In genomic region chr1:186188004-186188539, GRCh38 we compare ENCODE assay signal across 8 cellular contexts.
DNase-seq lines count a peak whose midpoint lies in the region; ATAC-seq, FAIRE-seq and TF ChIP-seq lines count a peak whose summit lies in the region.

No MANE protein-coding gene starts in this region.

- ATAC-seq in HG02588 (IDR thresholded peaks at IDR 0.05; ENCODE audit: unreplicated experiment) (peak; percentile 23), SK-N-SH treated with all-trans-retinoic acid at 6 μM for 48 hours (peak; percentile 83)

- peak overlapping the region; percentile 74 for H2AFZ ChIP-seq in keratinocyte (ENCODE audit: control insufficient read depth, low read length)

- H3K27ac ChIP-seq in keratinocyte (ENCODE audit: control insufficient read depth, insufficient read depth, low read length): peak overlapping the region; percentile 99

- H3K4me3 ChIP-seq in keratinocyte (ENCODE audit: control insufficient read depth in 2 of 3, extremely low read depth in 1 of 3, insufficient read depth in 2 of 3, low read depth in 1 of 3, low read length in 3 of 3) (peak overlapping the region in 2 of 3 experiments; percentile 56 to 57), HAP-1 (no peak overlapping the region)

- TF ChIP-seq CTCF in keratinocyte (optimal IDR thresholded peaks at IDR 0.05 in 1 of 3, IDR thresholded peaks at IDR 0.05 in 1 of 3, conservative IDR thresholded peaks at IDR 0.05 in 1 of 3; ENCODE audit: extremely low read depth in 1 of 3, insufficient read depth in 2 of 3, low read length in 3 of 3): no peak

- H4K20me1 ChIP-seq in keratinocyte (ENCODE audit: control insufficient read depth, extremely low read depth, insufficient read depth, low read length): no peaks in the 10 kb centered on the region

- peak overlapping the region; percentile 89 for H3K4me2 ChIP-seq in keratinocyte (ENCODE audit: control insufficient read depth, extremely low read depth, insufficient read depth, low read depth, low read length)

- H3K9ac ChIP-seq in keratinocyte (ENCODE audit: control insufficient read depth, extremely low read depth, insufficient read depth, low read length): peak overlapping the region; percentile 71

- H3K4me1 ChIP-seq in keratinocyte (ENCODE audit: control insufficient read depth, extremely low read depth, insufficient read depth, low read length) (peaks cover 50% of the 10 kb centered on the region), HAP-1 (no peaks in the 10 kb centered on the region)

- H3K36me3 ChIP-seq in keratinocyte (ENCODE audit: control insufficient read depth in 2 of 2, extremely low read depth in 1 of 2, insufficient read depth in 2 of 2, low read length in 2 of 2) (no peaks in the 10 kb centered on the region), HAP-1 (replicated peaks) (no peaks in the 10 kb centered on the region)

- in situ Hi-C loops in HAP-1 (cut with MboI; ENCODE audit: low sequenced_read_pairs): no loop called here

- H3K27me3 ChIP-seq in keratinocyte (ENCODE audit: control insufficient read depth, extremely low read depth, insufficient read depth, low read length): no peaks in the 10 kb centered on the region
- H3K27me3 ChIP-seq in HAP-1 (ENCODE audit: low read depth): no peaks in the 10 kb centered on the region; the same call in 1 of the 2 replicates

- H3K9me1 ChIP-seq in keratinocyte (ENCODE audit: control insufficient read depth, extremely low read depth, insufficient read depth, low read length): no peaks in the 10 kb centered on the region

- dilution Hi-C loops in keratinocyte (cut with MboI; ENCODE audit: extremely low pct_ligation_motif_present, low sequenced_read_pairs): no loop called here

- DNase-seq in GM04504 (ENCODE audit: low read depth): peak; percentile 62
- DNase-seq in keratinocyte (ENCODE audit: low read depth, low spot score): peak; percentile 80
- DNase-seq in NCI-H1105 (lab: John Stamatoyannopoulos, UW): no peak
- no peak for DNase-seq in HAP-1 (ENCODE audit: low spot score in 2 of 2)
- no peak for DNase-seq in medulla oblongata (ENCODE audit: extremely low spot score)
- DNase-seq in NCI-H345 treated with DMSO at 0.1 percent for 48 hours (lab: John Stamatoyannopoulos, UW; ENCODE audit: unreplicated experiment): no peak

- peak; percentile 98 for FAIRE-seq in keratinocyte (lab: Jason Lieb, UNC)

- H3K9me3 ChIP-seq in keratinocyte (ENCODE audit: control insufficient read depth, low read depth, low read length): no peaks in the 10 kb centered on the region
- no peaks in the 10 kb centered on the region for H3K9me3 ChIP-seq in HAP-1

- H3K79me2 ChIP-seq in keratinocyte (ENCODE audit: control insufficient read depth, insufficient read depth, low read length): no peaks in the 10 kb centered on the region

TF ChIP-seq in SK-N-SH treated with all-trans-retinoic acid at 6 μM for 48 hours, 23 proteins besides CTCF, POLR2A, EP300 and RAD21:
- TF ChIP-seq ZC3H10 (CRISPR knock-in tag; IDR thresholded peaks at IDR 0.05) (0 out of 2 replicates have a peak, but pooled peaks have one; percentile 5), CSRNP3 (CRISPR knock-in tag; IDR thresholded peaks at IDR 0.05) (no peak)
TF ChIP-seq in SK-N-SH treated with all-trans-retinoic acid at 6 μM for 48 hours: peak in this region for 1.

Comparison
In these comparisons a context has a peak if more than half of its experiments do, and no peak if none do; other contexts are left out.
1. DNase-seq: peak in GM04504 (single experiment) and keratinocyte (single experiment); none in NCI-H1105 (single experiment), HAP-1 (0 of 2), medulla oblongata (single experiment) and NCI-H345 treated with DMSO at 0.1 percent for 48 hours (single experiment).